Comparison of ENCODE assay signal across 9 cellular contexts in the genomic region with DNA sequence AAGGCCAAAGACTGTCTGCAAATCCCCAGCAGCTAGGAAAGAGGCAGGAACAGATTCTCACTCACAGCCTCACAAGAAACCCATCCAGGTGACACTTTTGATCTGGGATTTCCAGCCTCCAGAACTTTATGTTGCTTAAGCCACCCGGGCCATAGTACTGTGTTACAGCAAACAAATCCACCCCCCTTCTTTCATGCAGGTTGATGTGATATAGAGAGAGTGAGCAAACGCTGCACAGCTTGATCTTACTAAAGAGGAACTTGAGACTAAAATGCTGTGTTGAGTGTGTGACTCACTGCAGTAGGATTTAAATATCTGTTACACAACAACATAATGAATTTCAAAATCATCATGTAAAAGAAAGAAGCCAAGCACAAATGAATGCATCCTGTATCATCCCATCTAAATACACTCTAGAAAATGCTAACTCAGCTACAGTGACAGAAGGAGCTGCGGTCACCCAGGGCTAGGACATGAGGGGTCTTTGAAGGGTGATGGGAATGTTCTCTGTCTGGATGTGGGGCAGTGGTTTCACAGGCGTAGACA. TPM values are rescaled to one million over a fixed set of nuclear protein-coding genes. Genes with fewer than 3 reads are reported as not detected.
DNase-seq lines count a peak whose midpoint lies in the region; ATAC-seq and TF ChIP-seq lines count a peak whose summit lies in the region.
"Had no signal": no experiment of that assay in that cellular context is flagged by ENCODE, and none has a peak within 500 bp of the region (broad histone marks: within the 10 kb centered on the region; RNA-seq: fewer than 3 reads in every experiment).

No MANE protein-coding gene starts in this region.

- H3K36me3 Mint-ChIP-seq in central memory CD8-positive, alpha-beta T cell (ENCODE audit: insufficient read depth): peaks cover 20% of the 10 kb centered on the region

- H3K4me1 ChIP-seq in osteoblast (ENCODE audit: insufficient read depth, low read length) (peaks cover 23% of the 10 kb centered on the region), Peyer's patch (peaks cover 0 to 5% (median 2%) of the 10 kb centered on the region in 4 donors)
- H3K4me1 ChIP-seq: body of pancreas had no signal

- peak overlapping the region; percentile 2 for H3K4me2 ChIP-seq in osteoblast (ENCODE audit: insufficient read depth, low read length)

- DNase-seq in AG08395 (ENCODE audit: low spot score): peak; percentile 80
- peak; percentile 97 for DNase-seq in NB4 (ENCODE audit: low read depth)
- no peak for DNase-seq in central memory CD8-positive, alpha-beta T cell (ENCODE audit: low spot score in 2 of 2)
- DNase-seq in osteoblast (ENCODE audit: insufficient read length, low spot score, missing footprints): peak; percentile 95
- DNase-seq in NCI-H2029 (lab: John Stamatoyannopoulos, UW): no peak
- no peak for DNase-seq in activated CD4-positive, alpha-beta T cell treated with anti-CD3 and anti-CD28 coated beads, Interleukin-2, amount 50 U/mL, for 4 hours
- DNase-seq in Peyer's patch: no peak

- no peaks in the 10 kb centered on the region for H3K36me3 ChIP-seq in osteoblast (ENCODE audit: insufficient read depth, low read length)
- no peaks in the 10 kb centered on the region for H3K36me3 ChIP-seq in Peyer's patch

- H3K9me3 ChIP-seq in osteoblast (ENCODE audit: low read depth, low read length): no peaks in the 10 kb centered on the region
- no peaks in the 10 kb centered on the region for H3K9me3 ChIP-seq in Peyer's patch
- H3K9me3 ChIP-seq: body of pancreas had no signal

- peak overlapping the region; percentile 11 for H2AFZ ChIP-seq in osteoblast (ENCODE audit: low read length)

- H3K27me3 ChIP-seq in osteoblast (ENCODE audit: insufficient read depth, low read length): no peaks in the 10 kb centered on the region
- no peaks in the 10 kb centered on the region for H3K27me3 ChIP-seq in Peyer's patch
- H3K27me3 ChIP-seq: body of pancreas had no signal

- ATAC-seq in GM19023 (IDR thresholded peaks at IDR 0.05; ENCODE audit: unreplicated experiment): peak; percentile 45
- peak; percentile 6 for ATAC-seq in central memory CD8-positive, alpha-beta T cell (replicated peaks; ENCODE audit: extremely low read depth, poor library complexity, severe bottlenecking)
- ATAC-seq: body of pancreas had no signal

- H3K27ac Mint-ChIP-seq in central memory CD8-positive, alpha-beta T cell (ENCODE audit: low read depth): peak overlapping the region; percentile 6

- no peaks in the 10 kb centered on the region for H3K27me3 Mint-ChIP-seq in central memory CD8-positive, alpha-beta T cell

- no peaks in the 10 kb centered on the region for H4K20me1 ChIP-seq in osteoblast (ENCODE audit: insufficient read depth, low read length)

- no peak overlapping the region for H3K4me3 Mint-ChIP-seq in central memory CD8-positive, alpha-beta T cell

- TF ChIP-seq POLR2A in NB4 (IDR thresholded peaks at IDR 0.05; ENCODE audit: extremely low read depth, insufficient read length): no peak
- TF ChIP-seq POLR2A in Peyer's patch (IDR thresholded peaks at IDR 0.05): no peak

- TF ChIP-seq CTCF in NB4 (IDR thresholded peaks at IDR 0.05; ENCODE audit: low read depth, low read length) (no peak), osteoblast (IDR thresholded peaks at IDR 0.05; ENCODE audit: extremely low read depth, low read depth, low read length) (no peak), Peyer's patch (IDR thresholded peaks at IDR 0.05) (no peak)

- peaks cover 77% of the 10 kb centered on the region for H3K4me1 Mint-ChIP-seq in central memory CD8-positive, alpha-beta T cell

- no peaks in the 10 kb centered on the region for H3K79me2 ChIP-seq in osteoblast (ENCODE audit: insufficient read depth, low read length)

- H3K4me3 ChIP-seq in NB4 (ENCODE audit: low read depth, low read length): no peak overlapping the region
- H3K4me3 ChIP-seq in osteoblast (ENCODE audit: insufficient read depth, low read length): no peak overlapping the region
- no peak overlapping the region for H3K4me3 ChIP-seq in Peyer's patch
- H3K4me3 ChIP-seq: body of pancreas had no signal

- peak overlapping the region; percentile 1 for H3K27ac ChIP-seq in osteoblast (ENCODE audit: low read depth, low read length)
- peak overlapping the region in 2 of 4 donors; percentile 7 to 57 for H3K27ac ChIP-seq in Peyer's patch

- H3K9me3 Mint-ChIP-seq in central memory CD8-positive, alpha-beta T cell: no peaks in the 10 kb centered on the region

RNA-seq across cellular contexts. Expression of gene RCBTB2, which starts 32.2 kb away (rescaled TPM):
- total RNA-seq in osteoblast (10.5 and 11.8 TPM in 2 replicates), Peyer's patch (1 to 10 TPM; 3.2 to 6.3 (median 5.2) TPM)

Comparison
In these comparisons a context has a peak if more than half of its experiments do, and no peak if none do; other contexts are left out.
1. DNase-seq: peak in AG08395 (single experiment), NB4 (single experiment) and osteoblast (single experiment); none in central memory CD8-positive, alpha-beta T cell (0 of 2), NCI-H2029 (single experiment), activated CD4-positive, alpha-beta T cell treated with anti-CD3 and anti-CD28 coated beads, Interleukin-2, amount 50 U/mL, for 4 hours (0 of 2) and Peyer's patch (0 of 3).